ENCODE assay signal across 9 cellular contexts in genomic region chr11:47152126-47152952, GRCh38. TPM values are rescaled to one million over a fixed set of nuclear protein-coding genes. Genes with fewer than 3 reads are reported as not detected.
A peak's percentile ranks its signal among the peaks of the same experiment; 100 is the strongest.
DNase-seq lines count a peak whose midpoint lies in the region; ATAC-seq and TF ChIP-seq lines count a peak whose summit lies in the region.
"Had no signal": no experiment of that assay in that cellular context is flagged by ENCODE, and none has a peak within 500 bp of the region (broad histone marks: within the 10 kb centered on the region; RNA-seq: fewer than 3 reads in every experiment).

No MANE protein-coding gene starts in this region.

- no peak for TF ChIP-seq CTCF in brain (conservative IDR thresholded peaks at IDR 0.05)

- peak; percentile 54 for DNase-seq in DMS153 treated with DMSO at 0.1 percent for 48 hours (lab: John Stamatoyannopoulos, UW; ENCODE audit: unreplicated experiment)
- peak; percentile 12 to 26 for DNase-seq in Kasumi-1 (lab: John Stamatoyannopoulos, UW)
- no peak for DNase-seq in naive B cell
- DNase-seq in HK-2 (ENCODE audit: unreplicated experiment): no peak
- DNase-seq in AML-193 (lab: John Stamatoyannopoulos, UW): no peak
- DNase-seq in activated naive CD4-positive, alpha-beta T cell treated with anti-CD3 and anti-CD28 coated beads, Interleukin-2, amount 50 U/mL, for 72 hours (ENCODE audit: low spot score in 2 of 2): no peak
- DNase-seq in COLO829 (ENCODE audit: low spot score): no peak

- H3K4me1 Mint-ChIP-seq in brain: peaks cover 67% of the 10 kb centered on the region
- H3K4me1 Mint-ChIP-seq in naive B cell: peaks cover 30 to 48% (median 32%) of the 10 kb centered on the region in 3 donors

- H3K4me3 Mint-ChIP-seq in brain (no peak overlapping the region), naive B cell (peak overlapping the region in 4 of 8 donors; percentile 10 to 83 (median 46))
- H3K4me3 Mint-ChIP-seq: activated naive CD8-positive, alpha-beta T cell treated with anti-CD3 and anti-CD28 coated beads, Interleukin-2, amount 50 U/mL, for 24 hours had no signal

- H3K9me3 Mint-ChIP-seq in brain (no peaks in the 10 kb centered on the region), naive B cell (no peaks in the 10 kb centered on the region)
- H3K9me3 Mint-ChIP-seq in activated naive CD4-positive, alpha-beta T cell treated with anti-CD3 and anti-CD28 coated beads, Interleukin-2, amount 50 U/mL, for 72 hours: no peaks in the 10 kb centered on the region
- H3K9me3 Mint-ChIP-seq: activated naive CD8-positive, alpha-beta T cell treated with anti-CD3 and anti-CD28 coated beads, Interleukin-2, amount 50 U/mL, for 24 hours had no signal

- peaks cover 7% of the 10 kb centered on the region for H3K36me3 Mint-ChIP-seq in brain
- peaks cover 0 to 5% of the 10 kb centered on the region in 2 donors for H3K36me3 Mint-ChIP-seq in naive B cell
- no peaks in the 10 kb centered on the region for H3K36me3 Mint-ChIP-seq in activated naive CD4-positive, alpha-beta T cell treated with anti-CD3 and anti-CD28 coated beads, Interleukin-2, amount 50 U/mL, for 72 hours

- H3K27me3 Mint-ChIP-seq in brain (no peaks in the 10 kb centered on the region), naive B cell (no peaks in the 10 kb centered on the region)
- H3K27me3 Mint-ChIP-seq: activated naive CD8-positive, alpha-beta T cell treated with anti-CD3 and anti-CD28 coated beads, Interleukin-2, amount 50 U/mL, for 24 hours had no signal

- peak; percentile 56 to 62 for ATAC-seq in naive B cell (ENCODE audit: low read depth in 2 of 2)
- ATAC-seq in activated naive CD4-positive, alpha-beta T cell treated with anti-CD3 and anti-CD28 coated beads, Interleukin-2, amount 50 U/mL, for 72 hours: no peak
- ATAC-seq: activated naive CD8-positive, alpha-beta T cell treated with anti-CD3 and anti-CD28 coated beads, Interleukin-2, amount 50 U/mL, for 24 hours had no signal

- H3K27ac Mint-ChIP-seq in brain (peak overlapping the region; percentile 27 to 86 (median 74)), naive B cell (peak overlapping the region in 4 of 6 donors; percentile 39 to 91 (median 75))
- H3K27ac Mint-ChIP-seq in activated naive CD4-positive, alpha-beta T cell treated with anti-CD3 and anti-CD28 coated beads, Interleukin-2, amount 50 U/mL, for 72 hours: peak overlapping the region in 1 of 2 donors; percentile 49

RNA-seq across cellular contexts. Expression of gene ARFGAP2, which starts 24.3 kb away (rescaled TPM):
- 59.4 TPM for polyA plus RNA-seq in brain (ENCODE audit: insufficient read depth, low read depth, low replicate concordance)
- 100 to 1,000 TPM in 3 of 6 donors, 10 to 100 TPM in 3; 87.2 to 127 (median 100) TPM for polyA plus RNA-seq in naive B cell (ENCODE audit: low read depth in 6 of 6)
- total RNA-seq in activated naive CD4-positive, alpha-beta T cell treated with anti-CD3 and anti-CD28 coated beads, Interleukin-2, amount 50 U/mL, for 72 hours: 100 to 1,000 TPM in 1 of 2 donors, 10 to 100 TPM in 1; 84.8 to 125 TPM

RNA-seq across cellular contexts. Expression of gene PACSIN3, which starts 33.9 kb away (rescaled TPM):
- 14.3 TPM for polyA plus RNA-seq in brain (ENCODE audit: insufficient read depth, low read depth, low replicate concordance)
- under 1 TPM in 2 of 6 donors, not detected in 4; 0.41 to 0.49 TPM for polyA plus RNA-seq in naive B cell (ENCODE audit: low read depth in 6 of 6)
- total RNA-seq in activated naive CD4-positive, alpha-beta T cell treated with anti-CD3 and anti-CD28 coated beads, Interleukin-2, amount 50 U/mL, for 72 hours: 10 to 100 TPM; 10.5 to 17.1 TPM

Comparison
In these comparisons a context has a peak if more than half of its experiments do, and no peak if none do; other contexts are left out.
1. DNase-seq: peak in DMS153 treated with DMSO at 0.1 percent for 48 hours (single experiment) and Kasumi-1 (2 of 2); none in naive B cell (single experiment), HK-2 (single experiment), AML-193 (0 of 2), activated naive CD4-positive, alpha-beta T cell treated with anti-CD3 and anti-CD28 coated beads, Interleukin-2, amount 50 U/mL, for 72 hours (0 of 2) and COLO829 (single experiment).
2. ATAC-seq: peak in naive B cell (2 of 2); none in activated naive CD4-positive, alpha-beta T cell treated with anti-CD3 and anti-CD28 coated beads, Interleukin-2, amount 50 U/mL, for 72 hours (0 of 2).
3. RNA of gene PACSIN3, which starts 33.9 kb away (polyA plus RNA-seq): 14.3 TPM in brain (single experiment); 0.41 to 0.49 TPM in naive B cell; every median in the first group is over 10 times any median in the second.